ENCODE assay signal across 17 cellular contexts in genomic region chr2:218856896-218857243, GRCh38. TPM values are rescaled to one million over a fixed set of nuclear protein-coding genes. Genes with fewer than 3 reads are reported as not detected.
DNase-seq lines count a peak whose midpoint lies in the region; ATAC-seq, FAIRE-seq and TF ChIP-seq lines count a peak whose summit lies in the region.
"Had no signal": no experiment of that assay in that cellular context is flagged by ENCODE, and none has a peak within 500 bp of the region (broad histone marks: within the 10 kb centered on the region; RNA-seq: fewer than 3 reads in every experiment).

No MANE protein-coding gene starts in this region.

- no peak overlapping the region for H4K5ac ChIP-seq in H1 (ENCODE audit: insufficient read length, low read depth, low read length)

- H2BK120ac ChIP-seq in H1 (replicated peaks; ENCODE audit: low read depth, low read length) (no peak overlapping the region), trophoblast cell (ENCODE audit: insufficient read depth, low read length, poor library complexity) (no peak overlapping the region)

- POLR2A ChIA-PET in H1 (lab: Charles Lee; ENCODE audit: partially characterized antibody), result no interaction called here

- no peak overlapping the region for H3K4ac ChIP-seq in H1 (replicated peaks; ENCODE audit: insufficient read length, low read depth, low read length)
- no peak overlapping the region for H3K4ac ChIP-seq in trophoblast cell (ENCODE audit: low read depth, low read length)

- H2AK5ac ChIP-seq in H1 (ENCODE audit: low read depth, low read length) (no peak overlapping the region), trophoblast cell (ENCODE audit: low read length) (no peak overlapping the region)

- H3K27me3 Mint-ChIP-seq in activated T-helper 1 cell treated with anti-CD3 and anti-CD28 coated beads, Interleukin-12 subunit alpha, Interleukin-12 subunit beta, Interleukin-2, Interleukin-4 antibody, amounts not matched to agents 30 ng/mL and 10 ng/mL and 1 ng/mL, durations not matched to agents 14 hours and 24 hours and 36 hours (ENCODE audit: insufficient read depth), result peaks cover 81% of the 10 kb centered on the region
- H3K27me3 Mint-ChIP-seq in natural killer cell treated with Interleukin-12 subunit alpha and Interleukin-12 subunit beta and Interleukin-15 and Interleukin-18, amount 100 ng/mL, for 72 hours, result peaks cover 68 to 75% of the 10 kb centered on the region in 2 donors

- no peaks in the 10 kb centered on the region for H3K4me1 Mint-ChIP-seq in activated T-helper 1 cell treated with anti-CD3 and anti-CD28 coated beads, Interleukin-12 subunit alpha, Interleukin-12 subunit beta, Interleukin-2, Interleukin-4 antibody, amounts not matched to agents 30 ng/mL and 10 ng/mL and 1 ng/mL, durations not matched to agents 14 hours and 24 hours and 36 hours (ENCODE audit: low read depth)
- peaks cover 9 to 16% of the 10 kb centered on the region in 2 donors for H3K4me1 Mint-ChIP-seq in natural killer cell treated with Interleukin-12 subunit alpha and Interleukin-12 subunit beta and Interleukin-15 and Interleukin-18, amount 100 ng/mL, for 72 hours (ENCODE audit: low read depth in 2 of 2)

- no peak for TF ChIP-seq POLR2A in H1 (IDR thresholded peaks at IDR 0.05; ENCODE audit: control extremely low read depth in 1 of 2, low read depth in 2 of 2, low read length in 2 of 2)

- H3K79me2 ChIP-seq in H1 (ENCODE audit: control insufficient read depth in 1 of 2, insufficient read depth in 2 of 2, low read length in 2 of 2) (no peaks in the 10 kb centered on the region), trophoblast cell (ENCODE audit: control insufficient read depth, insufficient read depth, low read length, poor library complexity) (peaks cover 5% of the 10 kb centered on the region)

- no peak for FAIRE-seq in H1 (lab: Jason Lieb, UNC)
- FAIRE-seq: GM12878 had no signal

- H2BK5ac ChIP-seq in H1 (ENCODE audit: low read depth, low read length) (no peak overlapping the region), trophoblast cell (ENCODE audit: low read depth, low read length, poor library complexity) (no peak overlapping the region)

- H3K79me1 ChIP-seq in H1 (ENCODE audit: low read depth, low read length) (no peaks in the 10 kb centered on the region), trophoblast cell (ENCODE audit: low read length) (peaks cover 21% of the 10 kb centered on the region)

- peaks cover 0 to 21% of the 10 kb centered on the region in 2 donors for H3K4me1 ChIP-seq in right atrium auricular region
- H3K4me1 ChIP-seq in H1 (replicated peaks in 1 of 4; ENCODE audit: control insufficient read depth in 3 of 4, insufficient read depth in 4 of 4, low read length in 3 of 4), result peaks cover 16 to 52% (median 29%) of the 10 kb centered on the region in 4 experiments
- H3K4me1 ChIP-seq in trophoblast cell (ENCODE audit: control insufficient read depth in 1 of 2, insufficient read depth in 2 of 2, low read length in 2 of 2), result peaks cover 63 to 71% of the 10 kb centered on the region in 2 experiments

- peaks cover 11 to 17% of the 10 kb centered on the region in 2 experiments for H4K20me1 ChIP-seq in H1 (replicated peaks in 1 of 2; ENCODE audit: control insufficient read depth in 1 of 2, insufficient read depth in 2 of 2, low read length in 2 of 2)

- H3K36me3 ChIP-seq in right atrium auricular region, result no peaks in the 10 kb centered on the region
- H3K36me3 ChIP-seq in H1 (ENCODE audit: control insufficient read depth in 2 of 4, insufficient read depth in 4 of 4, low read length in 3 of 4), result peaks cover 0 to 2% (median 0%) of the 10 kb centered on the region in 4 experiments; a peak in 1 of 8 replicates
- no peaks in the 10 kb centered on the region for H3K36me3 ChIP-seq in trophoblast cell (ENCODE audit: control insufficient read depth in 1 of 2, insufficient read depth in 2 of 2, low read length in 2 of 2)

- H3K18ac ChIP-seq in H1 (ENCODE audit: extremely low read depth, low read length), result no peak overlapping the region
- H3K18ac ChIP-seq in trophoblast cell (ENCODE audit: low read length), result no peak overlapping the region

- H3K4me3 Mint-ChIP-seq in activated T-helper 1 cell treated with anti-CD3 and anti-CD28 coated beads, Interleukin-12 subunit alpha, Interleukin-12 subunit beta, Interleukin-2, Interleukin-4 antibody, amounts not matched to agents 30 ng/mL and 10 ng/mL and 1 ng/mL, durations not matched to agents 14 hours and 24 hours and 36 hours, result no peak overlapping the region
- no peak overlapping the region for H3K4me3 Mint-ChIP-seq in natural killer cell treated with Interleukin-12 subunit alpha and Interleukin-12 subunit beta and Interleukin-15 and Interleukin-18, amount 100 ng/mL, for 72 hours

- CTCF ChIA-PET in H1 (lab: Charles Lee; ENCODE audit: partially characterized antibody), result interaction anchor here (1.0 to 3.0 kb wide), 5 partner anchors 19 to 138 kb away, joined by 3 to 35 read pairs (median 6); no protein-coding TSS in a partner anchor

- peaks cover 12 to 13% of the 10 kb centered on the region in 2 donors for H3K27me3 ChIP-seq in right atrium auricular region
- H3K27me3 ChIP-seq in H1 (replicated peaks in 1 of 4; ENCODE audit: control insufficient read depth in 3 of 4, extremely low read depth in 1 of 4, insufficient read depth in 3 of 4, low read length in 3 of 4), result peaks cover 82 to 92% (median 88%) of the 10 kb centered on the region in 4 experiments
- H3K27me3 ChIP-seq in trophoblast cell (ENCODE audit: insufficient read depth, low read length), result no peaks in the 10 kb centered on the region

- H3K56ac ChIP-seq in H1 (replicated peaks; ENCODE audit: insufficient read length, low read depth, low read length), result no peak overlapping the region

- H4K8ac ChIP-seq in H1 (ENCODE audit: extremely low read depth, insufficient read depth, low read length) (no peak overlapping the region), trophoblast cell (ENCODE audit: low read depth, low read length) (no peak overlapping the region)

- intact Hi-C loops in cardiac septum (cut with DNase I), result no loop called here
- intact Hi-C loops in activated T-helper 1 cell treated with anti-CD3 and anti-CD28 coated beads, Interleukin-12 subunit alpha, Interleukin-12 subunit beta, Interleukin-2, Interleukin-4 antibody, amounts not matched to agents 30 ng/mL and 10 ng/mL and 1 ng/mL, durations not matched to agents 14 hours and 24 hours and 36 hours (cut with micrococcal nuclease), result loop anchor here (10.0 kb wide), 1 partner anchor 298 kb away; no protein-coding TSS in a partner anchor

- H2BK12ac ChIP-seq in H1 (ENCODE audit: low read depth, low read length) (0 out of 2 replicates have a peak overlapping the region, but pooled peaks have one; percentile 39), trophoblast cell (ENCODE audit: low read length) (peak overlapping the region; percentile 15)

- TF ChIP-seq EP300 in H1 (IDR thresholded peaks at IDR 0.05; ENCODE audit: borderline replicate concordance in 1 of 2, low read depth in 2 of 2, low read length in 2 of 2), result no peak

- DNase-seq in cardiac septum (ENCODE audit: low spot score), result peak; percentile 46
- no peak for DNase-seq in right atrium auricular region (ENCODE audit: low spot score)
- no peak for DNase-seq in H1 (ENCODE audit: low read depth in 1 of 2, low spot score in 2 of 2)
- no peak for DNase-seq in trophoblast cell
- DNase-seq in activated T-cell treated with anti-CD3 and anti-CD28 coated beads for 4 hours, result no peak
- DNase-seq in activated T-helper 1 cell treated with anti-CD3 and anti-CD28 coated beads, Interleukin-12 subunit alpha, Interleukin-12 subunit beta, Interleukin-2, Interleukin-4 antibody, amounts not matched to agents 30 ng/mL and 10 ng/mL and 1 ng/mL, durations not matched to agents 14 hours and 24 hours and 36 hours (ENCODE audit: low spot score), result no peak
- no peak for DNase-seq in natural killer cell treated with Interleukin-12 subunit alpha and Interleukin-12 subunit beta and Interleukin-15 and Interleukin-18, amount 100 ng/mL, for 72 hours (ENCODE audit: low spot score)
- DNase-seq: 8988T, ACHN, C1 segment of cervical spinal cord, DMS79 had no signal

- H3K4me2 ChIP-seq in H1 (ENCODE audit: insufficient read depth in 1 of 2, low read depth in 2 of 2, low read length in 2 of 2), result no peak overlapping the region; a peak in 1 of 4 replicates
- H3K4me2 ChIP-seq in trophoblast cell (ENCODE audit: low read length), result peak overlapping the region; percentile 3

- H4K91ac ChIP-seq in H1 (replicated peaks; ENCODE audit: insufficient read length, low read length) (no peak overlapping the region), trophoblast cell (ENCODE audit: low read depth, low read length) (no peak overlapping the region)

- 17% methylated on average over 1 of the region's 1 CpG; no CpG with 5 or more reads in 1 of the 2 experiments for WGBS in H1 (ENCODE audit: extremely low coverage in 1 of 2, insufficient coverage in 1 of 2, insufficient read length in 1 of 2, insufficient replicate concordance in 2 of 2, low coverage in 1 of 2, low lambda C conversion rate in 2 of 2, missing lambda C conversion rate in 1 of 2), 2 experiments
- no CpG with 5 or more reads among the region's 1 CpG for WGBS in trophoblast cell (ENCODE audit: extremely low coverage, insufficient coverage, insufficient read length)

- no peak overlapping the region for H3K27ac Mint-ChIP-seq in activated T-helper 1 cell treated with anti-CD3 and anti-CD28 coated beads, Interleukin-12 subunit alpha, Interleukin-12 subunit beta, Interleukin-2, Interleukin-4 antibody, amounts not matched to agents 30 ng/mL and 10 ng/mL and 1 ng/mL, durations not matched to agents 14 hours and 24 hours and 36 hours
- H3K27ac Mint-ChIP-seq in natural killer cell treated with Interleukin-12 subunit alpha and Interleukin-12 subunit beta and Interleukin-15 and Interleukin-18, amount 100 ng/mL, for 72 hours, result no peak overlapping the region
- H3K27ac Mint-ChIP-seq: CD4-positive, alpha-beta T cell had no signal

- H2BK15ac ChIP-seq in H1 (ENCODE audit: low read length), result no peak overlapping the region

- H3K9me3 Mint-ChIP-seq in activated T-helper 1 cell treated with anti-CD3 and anti-CD28 coated beads, Interleukin-12 subunit alpha, Interleukin-12 subunit beta, Interleukin-2, Interleukin-4 antibody, amounts not matched to agents 30 ng/mL and 10 ng/mL and 1 ng/mL, durations not matched to agents 14 hours and 24 hours and 36 hours, result no peaks in the 10 kb centered on the region
- H3K9me3 Mint-ChIP-seq in natural killer cell treated with Interleukin-12 subunit alpha and Interleukin-12 subunit beta and Interleukin-15 and Interleukin-18, amount 100 ng/mL, for 72 hours, result no peaks in the 10 kb centered on the region
- H3K9me3 Mint-ChIP-seq: CD4-positive, alpha-beta T cell had no signal

- TF ChIP-seq CTCF in right atrium auricular region (IDR thresholded peaks at IDR 0.05), result no peak
- no peak for TF ChIP-seq CTCF in H1 (IDR thresholded peaks at IDR 0.05; ENCODE audit: control extremely low read depth in 1 of 3, insufficient read depth in 1 of 3, low read depth in 1 of 3, low read length in 3 of 3)

- H3K23me2 ChIP-seq in H1 (ENCODE audit: low read depth, low read length), result peaks cover 5% of the 10 kb centered on the region; the same call in 1 of the 2 replicates

- no peak overlapping the region for H3K4me3 ChIP-seq in right atrium auricular region
- H3K4me3 ChIP-seq in H1 (ENCODE audit: extremely low read depth in 1 of 4, insufficient read depth in 2 of 4, low read depth in 3 of 4, low read length in 4 of 4), result no peak overlapping the region
- H3K4me3 ChIP-seq in trophoblast cell (ENCODE audit: low read depth, low read length), result no peak overlapping the region
- H3K4me3 ChIP-seq: GM12878 had no signal

- no peak for ATAC-seq in HG02840 (IDR thresholded peaks at IDR 0.05; ENCODE audit: low FRiP score, unreplicated experiment)
- ATAC-seq in natural killer cell treated with Interleukin-12 subunit alpha and Interleukin-12 subunit beta and Interleukin-15 and Interleukin-18, amount 100 ng/mL, for 72 hours, result no peak
- ATAC-seq: GM12878, HCT116 had no signal

- H2AFZ ChIP-seq in H1 (ENCODE audit: low read length), result no peak overlapping the region
- H2AFZ ChIP-seq in trophoblast cell (ENCODE audit: insufficient read depth, low read length, poor library complexity), result no peak overlapping the region

- no peaks in the 10 kb centered on the region for H3K9me3 ChIP-seq in right atrium auricular region
- no peaks in the 10 kb centered on the region for H3K9me3 ChIP-seq in H1 (ENCODE audit: insufficient read depth in 2 of 2, low read depth in 1 of 2, low read length in 1 of 2)
- no peaks in the 10 kb centered on the region for H3K9me3 ChIP-seq in trophoblast cell (ENCODE audit: insufficient read depth, low read depth, low read length)

- no peak for TF ChIP-seq RAD21 in H1 (IDR thresholded peaks at IDR 0.05 in 1 of 2, conservative IDR thresholded peaks at IDR 0.05 in 1 of 2; ENCODE audit: low read depth in 2 of 2, low read length in 2 of 2)

- H3K23ac ChIP-seq in H1 (ENCODE audit: insufficient read length), result no peak overlapping the region
- no peak overlapping the region for H3K23ac ChIP-seq in trophoblast cell (ENCODE audit: low read length)

- no peak overlapping the region for H2BK20ac ChIP-seq in H1 (ENCODE audit: low read length)

- no peak overlapping the region for H4K12ac ChIP-seq in trophoblast cell (ENCODE audit: low read depth, low read length)

- H3K14ac ChIP-seq in H1 (ENCODE audit: insufficient read length), result no peak overlapping the region
- no peak overlapping the region for H3K14ac ChIP-seq in trophoblast cell (ENCODE audit: low read length)

- H3K27ac ChIP-seq in right atrium auricular region, result no peak overlapping the region
- no peak overlapping the region for H3K27ac ChIP-seq in H1 (ENCODE audit: low read depth, low read length)
- H3K27ac ChIP-seq in trophoblast cell (ENCODE audit: low read depth, low read length), result no peak overlapping the region

- H3K36me3 Mint-ChIP-seq in activated T-helper 1 cell treated with anti-CD3 and anti-CD28 coated beads, Interleukin-12 subunit alpha, Interleukin-12 subunit beta, Interleukin-2, Interleukin-4 antibody, amounts not matched to agents 30 ng/mL and 10 ng/mL and 1 ng/mL, durations not matched to agents 14 hours and 24 hours and 36 hours (ENCODE audit: low read depth), result no peaks in the 10 kb centered on the region
- no peaks in the 10 kb centered on the region for H3K36me3 Mint-ChIP-seq in natural killer cell treated with Interleukin-12 subunit alpha and Interleukin-12 subunit beta and Interleukin-15 and Interleukin-18, amount 100 ng/mL, for 72 hours

- H3K9ac ChIP-seq in H1 (replicated peaks in 1 of 4; ENCODE audit: extremely low read depth in 1 of 4, low read depth in 3 of 4, low read length in 3 of 4) (no peak overlapping the region), trophoblast cell (ENCODE audit: low read length) (no peak overlapping the region)

RNA-seq across cellular contexts. Expression of gene WNT6, which starts 2.7 kb away (rescaled TPM):
- total RNA-seq in cardiac septum, result 0.46 TPM
- total RNA-seq in right atrium auricular region, result 1 to 10 TPM; 1.8 to 2.4 TPM
- total RNA-seq in H1 (2021; fragmentation: NEBNext Ultra II Directional; extraction: Animal tissue kit (Norgen Biotek cat#: 25700)), result not detected in 2 replicates
- polyA plus RNA-seq in H1 (2011; rRNA removed), result not detected in 2 replicates
- not detected for polyA plus RNA-seq in H1 (2011; cell fraction: cytosol; rRNA removed)
- not detected for polyA plus RNA-seq in H1 (2011; cell fraction: nucleus; rRNA removed)
- not detected in 4 replicates for polyA plus RNA-seq in H1 (2012, experiment 1 of 2)
- polyA plus RNA-seq in H1 (2012, experiment 2 of 2), result not detected
- not detected for polyA plus RNA-seq in H1 (2013, experiment 1 of 2)
- not detected for polyA plus RNA-seq in H1 (2013, experiment 2 of 2)
- not detected in 2 replicates for polyA minus RNA-seq in H1 (2011; rRNA and poly(A)+ RNA removed)
- polyA minus RNA-seq in H1 (2011; cell fraction: cytosol; rRNA and poly(A)+ RNA removed), result not detected
- polyA minus RNA-seq in H1 (2011; cell fraction: nucleus; rRNA and poly(A)+ RNA removed), result not detected
- polyA plus RNA-seq in trophoblast cell (2013), result 22.5 and 23.5 TPM in 2 replicates
- not detected in 2 replicates for total RNA-seq in activated T-helper 1 cell treated with anti-CD3 and anti-CD28 coated beads, Interleukin-12 subunit alpha, Interleukin-12 subunit beta, Interleukin-2, Interleukin-4 antibody, amounts not matched to agents 30 ng/mL and 10 ng/mL and 1 ng/mL, durations not matched to agents 14 hours and 24 hours and 36 hours
- not detected for total RNA-seq in natural killer cell treated with Interleukin-12 subunit alpha and Interleukin-12 subunit beta and Interleukin-15 and Interleukin-18, amount 100 ng/mL, for 72 hours
- total RNA-seq: CD4-positive, alpha-beta T cell had no signal

RNA-seq across cellular contexts. Expression of gene WNT10A, which starts 23.8 kb away (rescaled TPM):
- not detected for total RNA-seq in cardiac septum
- total RNA-seq in right atrium auricular region, result 1 to 10 TPM in 1 of 2 donors, under 1 TPM in 1; 0.90 to 1.2 TPM
- total RNA-seq in H1 (2021; fragmentation: NEBNext Ultra II Directional; extraction: Animal tissue kit (Norgen Biotek cat#: 25700)), result not detected in 2 replicates
- 0.05 TPM in 1 of 2 replicates, not detected in the other for polyA plus RNA-seq in H1 (2011; rRNA removed)
- 0.03 TPM for polyA plus RNA-seq in H1 (2011; cell fraction: cytosol; rRNA removed)
- not detected for polyA plus RNA-seq in H1 (2011; cell fraction: nucleus; rRNA removed)
- polyA plus RNA-seq in H1 (2012, experiment 1 of 2), result not detected in 4 replicates
- not detected for polyA plus RNA-seq in H1 (2012, experiment 2 of 2)
- not detected for polyA plus RNA-seq in H1 (2013, experiment 1 of 2)
- not detected for polyA plus RNA-seq in H1 (2013, experiment 2 of 2)
- polyA minus RNA-seq in H1 (2011; rRNA and poly(A)+ RNA removed), result not detected in 2 replicates
- polyA minus RNA-seq in H1 (2011; cell fraction: cytosol; rRNA and poly(A)+ RNA removed), result not detected
- 0.20 TPM for polyA minus RNA-seq in H1 (2011; cell fraction: nucleus; rRNA and poly(A)+ RNA removed)
- polyA plus RNA-seq in trophoblast cell (2013), result 0.15 and 0.22 TPM in 2 replicates
- 0.10 and 0.18 TPM in 2 replicates for total RNA-seq in activated T-helper 1 cell treated with anti-CD3 and anti-CD28 coated beads, Interleukin-12 subunit alpha, Interleukin-12 subunit beta, Interleukin-2, Interleukin-4 antibody, amounts not matched to agents 30 ng/mL and 10 ng/mL and 1 ng/mL, durations not matched to agents 14 hours and 24 hours and 36 hours
- total RNA-seq in natural killer cell treated with Interleukin-12 subunit alpha and Interleukin-12 subunit beta and Interleukin-15 and Interleukin-18, amount 100 ng/mL, for 72 hours, result not detected
- total RNA-seq: H4 had no signal

RNA-seq across cellular contexts. Expression of gene PRKAG3, which starts 25.3 kb away (rescaled TPM):
- 0.13 TPM for total RNA-seq in cardiac septum
- total RNA-seq in right atrium auricular region, result under 1 TPM in 1 of 2 donors, not detected in 1; 0.19 TPM
- total RNA-seq in H1 (2021; fragmentation: NEBNext Ultra II Directional; extraction: Animal tissue kit (Norgen Biotek cat#: 25700)), result not detected in 2 replicates
- not detected in 2 replicates for polyA plus RNA-seq in H1 (2011; rRNA removed)
- polyA plus RNA-seq in H1 (2011; cell fraction: cytosol; rRNA removed), result not detected
- polyA plus RNA-seq in H1 (2011; cell fraction: nucleus; rRNA removed), result not detected
- polyA plus RNA-seq in H1 (2012, experiment 1 of 2), result not detected in 4 replicates
- not detected for polyA plus RNA-seq in H1 (2012, experiment 2 of 2)
- polyA plus RNA-seq in H1 (2013, experiment 1 of 2), result not detected
- not detected for polyA plus RNA-seq in H1 (2013, experiment 2 of 2)
- polyA minus RNA-seq in H1 (2011; rRNA and poly(A)+ RNA removed), result not detected in 2 replicates
- polyA minus RNA-seq in H1 (2011; cell fraction: cytosol; rRNA and poly(A)+ RNA removed), result not detected
- not detected for polyA minus RNA-seq in H1 (2011; cell fraction: nucleus; rRNA and poly(A)+ RNA removed)
- not detected in 2 replicates for polyA plus RNA-seq in trophoblast cell (2013)
- total RNA-seq in activated T-helper 1 cell treated with anti-CD3 and anti-CD28 coated beads, Interleukin-12 subunit alpha, Interleukin-12 subunit beta, Interleukin-2, Interleukin-4 antibody, amounts not matched to agents 30 ng/mL and 10 ng/mL and 1 ng/mL, durations not matched to agents 14 hours and 24 hours and 36 hours, result not detected in 2 replicates
- total RNA-seq in natural killer cell treated with Interleukin-12 subunit alpha and Interleukin-12 subunit beta and Interleukin-15 and Interleukin-18, amount 100 ng/mL, for 72 hours, result not detected
- total RNA-seq: CD4-positive, alpha-beta T cell; G401; H4 had no signal
